In the genomic region with DNA sequence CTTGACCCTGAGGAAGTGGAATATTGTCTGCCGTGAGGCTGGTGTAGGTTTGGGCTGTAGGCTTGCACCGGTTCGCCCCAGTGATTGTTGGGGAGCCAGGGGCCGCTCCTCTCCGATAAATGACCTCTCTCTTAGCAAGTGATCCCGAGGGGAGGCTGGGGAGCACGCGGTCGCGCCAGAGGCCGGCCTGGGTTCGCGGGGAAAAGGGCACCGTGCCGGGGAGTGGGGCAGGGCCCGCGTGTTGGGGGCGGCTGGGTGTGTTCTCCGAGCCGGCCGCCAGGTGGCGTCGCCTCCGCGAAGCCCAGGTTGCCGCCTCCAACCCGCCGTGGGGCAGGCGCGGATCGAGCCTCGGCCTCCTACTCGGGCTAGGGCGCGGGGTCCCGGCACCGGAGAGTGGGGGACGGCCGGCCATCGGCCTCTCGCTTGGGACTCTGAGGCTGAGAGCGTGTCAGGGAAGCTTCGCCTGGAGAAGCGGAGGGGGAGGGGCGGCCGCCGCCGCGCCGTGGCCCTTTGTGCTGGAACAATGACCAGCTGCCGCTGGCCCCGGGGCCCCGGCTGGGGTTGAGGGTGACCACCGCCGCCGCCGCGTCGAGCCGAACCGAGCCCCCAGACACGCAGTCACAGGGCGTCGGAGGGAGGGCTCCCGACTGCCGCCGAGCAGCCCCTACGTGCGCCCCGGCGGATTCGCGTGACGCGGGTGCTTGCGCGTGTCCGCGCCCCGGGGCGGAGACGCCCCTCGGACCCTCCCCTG, we compare ENCODE assay signal across 8 cellular contexts. TPM values are rescaled to one million over a fixed set of nuclear protein-coding genes. Genes with fewer than 3 reads are reported as not detected.
DNase-seq lines count a peak whose midpoint lies in the region; ATAC-seq, FAIRE-seq and TF ChIP-seq lines count a peak whose summit lies in the region.

No MANE protein-coding gene starts in this region.

- ATAC-seq in GM21515 (IDR thresholded peaks at IDR 0.05; ENCODE audit: unreplicated experiment), result peak; percentile 45
- ATAC-seq in left ventricle myocardium superior, result peak; percentile 76

- H3K4me1 ChIP-seq in adrenal gland (replicated peaks in 1 of 2) (peaks cover 24 to 39% of the 10 kb centered on the region in 2 donors), prostate gland (replicated peaks) (peaks cover 23% of the 10 kb centered on the region)

- H3K27ac ChIP-seq in adrenal gland (peak overlapping the region; percentile 97 to 100 (median 100)), prostate gland (peak overlapping the region; percentile 99 to 100)

- FAIRE-seq in urothelium cell line (lab: Jason Lieb, UNC), result peak; percentile 89

- H3K4me3 ChIP-seq in Jurkat, Clone E6-1 (ENCODE audit: low read length), result peak overlapping the region; percentile 65
- peak overlapping the region in 3 of 4 donors; percentile 53 to 86 (median 84) for H3K4me3 ChIP-seq in adrenal gland
- H3K4me3 ChIP-seq in prostate gland, result peak overlapping the region; percentile 64 to 91

- H3K9me3 ChIP-seq in adrenal gland (replicated peaks in 1 of 3) (no peaks in the 10 kb centered on the region), prostate gland (no peaks in the 10 kb centered on the region)

- H3K36me3 ChIP-seq in adrenal gland (replicated peaks in 1 of 2), result peaks cover 0 to 18% of the 10 kb centered on the region in 2 donors
- H3K36me3 ChIP-seq in prostate gland, result peaks cover 0 to 15% of the 10 kb centered on the region in 2 donors

- TF ChIP-seq POLR2A in adrenal gland (IDR thresholded peaks at IDR 0.05), result peak; percentile 81 to 87
- peak; percentile 96 for TF ChIP-seq POLR2A in prostate gland (IDR thresholded peaks at IDR 0.05)

- 0 to 1% (median 1%) methylated on average over 7 to 83 of the region's 83 CpGs for WGBS in adrenal gland, 4 donors
- 2% methylated on average over 24 of the region's 83 CpGs for WGBS in prostate gland

- H3K27me3 ChIP-seq in adrenal gland (no peaks in the 10 kb centered on the region), prostate gland (replicated peaks; ENCODE audit: insufficient read depth) (no peaks in the 10 kb centered on the region)

- intact Hi-C loops in adrenal gland (cut with DNase I), result no loop called here
- intact Hi-C loops in left ventricle myocardium superior (cut with micrococcal nuclease), result no loop called here
- intact Hi-C loops in prostate gland (cut with DNase I), result loop anchor here (10.0 kb wide), 1 partner anchor 696 kb away; a partner anchor contains a TSS

- TF ChIP-seq CTCF in adrenal gland (IDR thresholded peaks at IDR 0.05) (peak; percentile 82 to 99 (median 94)), prostate gland (IDR thresholded peaks at IDR 0.05) (peak; percentile 98 to 99 (median 98))

- peak; percentile 49 for DNase-seq in DMS53 treated with DMSO at 0.1 percent for 48 hours (lab: John Stamatoyannopoulos, UW; ENCODE audit: unreplicated experiment)
- no peak for DNase-seq in Jurkat, Clone E6-1 (ENCODE audit: low read depth, low spot score)
- peak; percentile 61 for DNase-seq in SW480 (ENCODE audit: low spot score)
- peak; percentile 77 to 89 (median 84) for DNase-seq in adrenal gland
- DNase-seq in left ventricle myocardium superior, result peak; percentile 92
- DNase-seq in prostate gland (ENCODE audit: low spot score), result peak; percentile 72
- DNase-seq in urothelium cell line (ENCODE audit: low spot score), result peak; percentile 88

RNA-seq across cellular contexts. Expression of a gene that starts 0.4 kb away (rescaled TPM):
- polyA plus RNA-seq in Jurkat, Clone E6-1 (2012; ENCODE audit: insufficient read depth, insufficient read length), result 17.3 TPM
- 100 to 1,000 TPM in 4 of 8 donors, 10 to 100 TPM in 4; 45.6 to 161 (median 101) TPM for total RNA-seq in adrenal gland
- 100 to 1,000 TPM in 2 of 3 donors, 10 to 100 TPM in 1; 12.2 to 232 (median 126) TPM for polyA plus RNA-seq in adrenal gland
- total RNA-seq in left ventricle myocardium superior, result 44.9 TPM
- total RNA-seq in prostate gland, result 100 to 1,000 TPM; 108 to 189 TPM

RNA-seq across cellular contexts. Expression of a gene that starts 11.8 kb away (rescaled TPM):
- 20.6 TPM for polyA plus RNA-seq in Jurkat, Clone E6-1 (2012; ENCODE audit: insufficient read depth, insufficient read length)
- total RNA-seq in adrenal gland, result 10 to 100 TPM in 4 of 8 donors, 1 to 10 TPM in 4; 5.3 to 14.2 (median 10.2) TPM
- 10 to 100 TPM in 1 of 3 donors, 1 to 10 TPM in 2; 7.6 to 21.8 (median 9.0) TPM for polyA plus RNA-seq in adrenal gland
- 8.0 TPM for total RNA-seq in left ventricle myocardium superior
- 10 to 100 TPM in 1 of 2 donors, 1 to 10 TPM in 1; 9.7 to 17.3 TPM for total RNA-seq in prostate gland

RNA-seq across cellular contexts. Expression of a gene that starts 11.9 kb away (rescaled TPM):
- 115 TPM for polyA plus RNA-seq in Jurkat, Clone E6-1 (2012; ENCODE audit: insufficient read depth, insufficient read length)
- total RNA-seq in adrenal gland (100 to 1,000 TPM in 6 of 8 donors, 10 to 100 TPM in 2; 92.7 to 214 (median 122) TPM), left ventricle myocardium superior (55.9 TPM), prostate gland (100 to 1,000 TPM in 1 of 2 donors, 10 to 100 TPM in 1; 98.3 to 119 TPM)
- polyA plus RNA-seq in adrenal gland, result 100 to 1,000 TPM in 2 of 3 donors, 10 to 100 TPM in 1; 58.4 to 188 (median 175) TPM

RNA-seq across cellular contexts. Expression of a gene that starts 29.9 kb away (rescaled TPM):
- polyA plus RNA-seq in Jurkat, Clone E6-1 (2012; ENCODE audit: insufficient read depth, insufficient read length), result 5.3 TPM
- total RNA-seq in adrenal gland, result 10 to 100 TPM in 4 of 8 donors, 1 to 10 TPM in 4; 6.0 to 21.5 (median 11.9) TPM
- polyA plus RNA-seq in adrenal gland, result 10 to 100 TPM; 14.1 to 16.8 (median 14.3) TPM
- total RNA-seq in left ventricle myocardium superior, result 1.6 TPM
- total RNA-seq in prostate gland, result 10 to 100 TPM; 24.2 to 31.0 TPM

RNA-seq across cellular contexts. Expression of a gene that starts 31.8 kb away (rescaled TPM):
- 4.6 TPM for polyA plus RNA-seq in Jurkat, Clone E6-1 (2012; ENCODE audit: insufficient read depth, insufficient read length)
- total RNA-seq in adrenal gland (1 to 10 TPM in 2 of 8 donors, under 1 TPM in 5, not detected in 1; 0.13 to 1.9 (median 0.60) TPM), left ventricle myocardium superior (0.17 TPM), prostate gland (1 to 10 TPM in 1 of 2 donors, under 1 TPM in 1; 0.82 to 1.5 TPM)
- 1 to 10 TPM in 2 of 3 donors, under 1 TPM in 1; 0.18 to 3.5 (median 1.0) TPM for polyA plus RNA-seq in adrenal gland
